Comparison of ENCODE assay signal across 1 cellular context in the genomic region with DNA sequence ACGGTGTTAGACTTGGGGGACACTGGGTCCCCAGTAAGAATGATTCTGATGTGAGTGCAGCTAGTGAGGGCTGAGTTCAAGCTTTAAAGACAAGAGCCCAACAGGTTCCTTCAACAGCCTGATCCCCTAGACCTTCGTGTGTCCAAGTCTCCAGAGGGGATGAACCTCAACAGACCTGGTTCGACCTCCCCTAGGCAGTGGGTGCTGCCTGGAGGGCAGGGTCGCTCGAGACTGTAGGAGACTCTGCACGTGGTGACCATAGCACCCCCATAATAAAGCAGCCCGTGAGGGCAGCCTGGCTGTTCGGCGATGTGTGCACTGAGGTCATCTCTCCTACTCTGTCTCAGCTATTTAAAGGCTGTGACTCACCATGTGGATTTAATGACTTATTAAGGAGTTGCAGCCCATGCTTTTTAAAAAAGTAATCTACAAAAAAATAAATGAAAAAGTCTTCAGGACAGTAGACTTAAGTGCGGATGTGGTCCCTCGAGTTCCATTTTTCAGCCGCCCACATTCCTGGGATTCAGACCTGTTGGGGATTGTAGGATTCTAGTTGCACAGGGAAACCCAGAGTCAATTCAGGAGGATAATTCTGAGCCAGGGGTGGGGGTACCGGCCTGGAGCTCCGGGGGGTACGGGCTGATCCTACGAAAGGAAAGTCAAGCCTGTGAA.
A peak's percentile ranks its signal among the peaks of the same experiment; 100 is the strongest.
TF ChIP-seq lines count a peak whose summit lies in the region.

No MANE protein-coding gene starts in this region.

TF ChIP-seq in HEK293, 187 proteins besides CTCF, POLR2A, EP300 and RAD21 (continued from another document and continues in another):
- TF ChIP-seq, protein P1, sequence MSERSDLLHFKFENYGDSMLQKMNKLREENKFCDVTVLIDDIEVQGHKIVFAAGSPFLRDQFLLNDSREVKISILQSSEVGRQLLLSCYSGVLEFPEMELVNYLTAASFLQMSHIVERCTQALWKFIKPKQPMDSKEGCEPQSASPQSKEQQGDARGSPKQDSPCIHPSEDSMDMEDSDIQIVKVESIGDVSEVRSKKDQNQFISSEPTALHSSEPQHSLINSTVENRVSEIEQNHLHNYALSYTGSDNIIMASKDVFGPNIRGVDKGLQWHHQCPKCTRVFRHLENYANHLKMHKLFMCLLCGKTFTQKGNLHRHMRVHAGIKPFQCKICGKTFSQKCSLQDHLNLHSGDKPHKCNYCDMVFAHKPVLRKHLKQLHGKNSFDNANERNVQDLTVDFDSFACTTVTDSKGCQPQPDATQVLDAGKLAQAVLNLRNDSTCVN (tag by site-specific recombination; optimal IDR thresholded peaks at IDR 0.05) = no peak
- TF ChIP-seq ZBTB10 (tag by site-specific recombination; IDR thresholded peaks at IDR 0.05) (peak; percentile 72; the same call in 1 of the 2 replicates), ZBTB17 (tag by site-specific recombination; IDR thresholded peaks at IDR 0.05) (0 out of 2 replicates have a peak, but pooled peaks have one; percentile 17), ZNF785 (tag by site-specific recombination; IDR thresholded peaks at IDR 0.05) (no peak), ZNF302 (tag by site-specific recombination; IDR thresholded peaks at IDR 0.05; ENCODE audit: low read depth) (no peak), ZNF350 (tag by site-specific recombination; IDR thresholded peaks at IDR 0.05) (no peak), KLF16 (tag by site-specific recombination; IDR thresholded peaks at IDR 0.05) (no peak), ZIC2 (tag by site-specific recombination; IDR thresholded peaks at IDR 0.05) (no peak), ZSCAN30 (tag by site-specific recombination; IDR thresholded peaks at IDR 0.05) (no peak), ZNF335 (tag by site-specific recombination; conservative IDR thresholded peaks at IDR 0.05) (0 out of 2 replicates have a peak, but pooled peaks have one; percentile 27), ZNF23 (tag by site-specific recombination; IDR thresholded peaks at IDR 0.05; ENCODE audit: borderline replicate concordance) (no peak), SP7 (tag by site-specific recombination; IDR thresholded peaks at IDR 0.05) (0 out of 2 replicates have a peak, but pooled peaks have one; percentile 23), ZNF843 (tag by site-specific recombination; IDR thresholded peaks at IDR 0.05) (no peak), ZNF830 (tag by site-specific recombination; IDR thresholded peaks at IDR 0.05; ENCODE audit: low read depth) (no peak), GLIS1 (tag by site-specific recombination; IDR thresholded peaks at IDR 0.05) (peak; percentile 61), GLI4 (tag by site-specific recombination; IDR thresholded peaks at IDR 0.05) (no peak), ZNF121 (tag by site-specific recombination; IDR thresholded peaks at IDR 0.05) (no peak), ZNF548 (tag by site-specific recombination; IDR thresholded peaks at IDR 0.05) (no peak), ZNF501 (tag by site-specific recombination; IDR thresholded peaks at IDR 0.05) (no peak), SCRT2 (tag by site-specific recombination; IDR thresholded peaks at IDR 0.05) (peak; percentile 95), ZNF585B (tag by site-specific recombination; IDR thresholded peaks at IDR 0.05) (no peak), ZNF521 (tag by site-specific recombination; IDR thresholded peaks at IDR 0.05) (no peak), ZNF704 (tag by site-specific recombination; IDR thresholded peaks at IDR 0.05) (no peak), ZNF223 (tag by site-specific recombination; IDR thresholded peaks at IDR 0.05) (no peak), ZNF629 (tag by site-specific recombination; IDR thresholded peaks at IDR 0.05) (peak; percentile 62), ZNF394 (tag by site-specific recombination; IDR thresholded peaks at IDR 0.05; ENCODE audit: borderline replicate concordance) (0 out of 2 replicates have a peak, but pooled peaks have one; percentile 27), ZNF433 (tag by site-specific recombination; IDR thresholded peaks at IDR 0.05; ENCODE audit: low read depth) (no peak), ZNF624 (tag by site-specific recombination; IDR thresholded peaks at IDR 0.05) (no peak), ZBTB8A (tag by site-specific recombination; IDR thresholded peaks at IDR 0.05) (no peak), ZNF792 (tag by site-specific recombination; IDR thresholded peaks at IDR 0.05) (no peak), ZNF621 (tag by site-specific recombination; IDR thresholded peaks at IDR 0.05) (no peak), ZNF366 (tag by site-specific recombination; conservative IDR thresholded peaks at IDR 0.05) (0 out of 2 replicates have a peak, but pooled peaks have one; percentile 19), ZBTB21 (tag by site-specific recombination; IDR thresholded peaks at IDR 0.05) (no peak), ZNF211 (tag by site-specific recombination; IDR thresholded peaks at IDR 0.05; ENCODE audit: low read depth) (no peak), ZNF596 (tag by site-specific recombination; IDR thresholded peaks at IDR 0.05) (no peak), OSR2 (tag by site-specific recombination; IDR thresholded peaks at IDR 0.05) (no peak)
- TF ChIP-seq, protein P2, sequence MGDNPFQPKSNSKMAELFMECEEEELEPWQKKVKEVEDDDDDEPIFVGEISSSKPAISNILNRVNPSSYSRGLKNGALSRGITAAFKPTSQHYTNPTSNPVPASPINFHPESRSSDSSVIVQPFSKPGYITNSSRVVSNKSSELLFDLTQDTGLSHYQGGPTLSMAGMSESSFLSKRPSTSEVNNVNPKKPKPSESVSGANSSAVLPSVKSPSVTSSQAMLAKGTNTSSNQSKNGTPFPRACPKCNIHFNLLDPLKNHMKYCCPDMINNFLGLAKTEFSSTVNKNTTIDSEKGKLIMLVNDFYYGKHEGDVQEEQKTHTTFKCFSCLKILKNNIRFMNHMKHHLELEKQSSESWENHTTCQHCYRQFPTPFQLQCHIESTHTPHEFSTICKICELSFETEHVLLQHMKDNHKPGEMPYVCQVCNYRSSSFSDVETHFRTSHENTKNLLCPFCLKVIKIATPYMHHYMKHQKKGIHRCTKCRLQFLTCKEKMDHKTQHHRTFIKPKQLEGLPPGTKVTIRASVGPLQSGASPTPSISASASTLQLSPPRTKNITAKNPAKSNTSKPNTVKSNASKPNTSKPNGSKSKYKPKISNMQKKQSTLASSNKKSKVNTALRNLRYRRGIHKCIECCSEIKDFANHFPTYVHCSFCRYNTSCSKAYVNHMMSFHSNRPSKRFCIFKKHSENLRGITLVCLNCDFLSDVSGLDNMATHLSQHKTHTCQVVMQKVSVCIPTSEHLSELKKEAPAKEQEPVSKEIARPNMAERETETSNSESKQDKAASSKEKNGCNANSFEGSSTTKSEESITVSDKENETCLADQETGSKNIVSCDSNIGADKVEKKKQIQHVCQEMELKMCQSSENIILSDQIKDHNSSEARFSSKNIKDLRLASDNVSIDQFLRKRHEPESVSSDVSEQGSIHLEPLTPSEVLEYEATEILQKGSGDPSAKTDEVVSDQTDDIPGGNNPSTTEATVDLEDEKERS (tag by site-specific recombination; IDR thresholded peaks at IDR 0.05) = no peak
- TF ChIP-seq, protein P3, sequence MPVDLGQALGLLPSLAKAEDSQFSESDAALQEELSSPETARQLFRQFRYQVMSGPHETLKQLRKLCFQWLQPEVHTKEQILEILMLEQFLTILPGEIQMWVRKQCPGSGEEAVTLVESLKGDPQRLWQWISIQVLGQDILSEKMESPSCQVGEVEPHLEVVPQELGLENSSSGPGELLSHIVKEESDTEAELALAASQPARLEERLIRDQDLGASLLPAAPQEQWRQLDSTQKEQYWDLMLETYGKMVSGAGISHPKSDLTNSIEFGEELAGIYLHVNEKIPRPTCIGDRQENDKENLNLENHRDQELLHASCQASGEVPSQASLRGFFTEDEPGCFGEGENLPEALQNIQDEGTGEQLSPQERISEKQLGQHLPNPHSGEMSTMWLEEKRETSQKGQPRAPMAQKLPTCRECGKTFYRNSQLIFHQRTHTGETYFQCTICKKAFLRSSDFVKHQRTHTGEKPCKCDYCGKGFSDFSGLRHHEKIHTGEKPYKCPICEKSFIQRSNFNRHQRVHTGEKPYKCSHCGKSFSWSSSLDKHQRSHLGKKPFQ (tag by site-specific recombination; IDR thresholded peaks at IDR 0.05) = no peak
- TF ChIP-seq, protein P4, sequence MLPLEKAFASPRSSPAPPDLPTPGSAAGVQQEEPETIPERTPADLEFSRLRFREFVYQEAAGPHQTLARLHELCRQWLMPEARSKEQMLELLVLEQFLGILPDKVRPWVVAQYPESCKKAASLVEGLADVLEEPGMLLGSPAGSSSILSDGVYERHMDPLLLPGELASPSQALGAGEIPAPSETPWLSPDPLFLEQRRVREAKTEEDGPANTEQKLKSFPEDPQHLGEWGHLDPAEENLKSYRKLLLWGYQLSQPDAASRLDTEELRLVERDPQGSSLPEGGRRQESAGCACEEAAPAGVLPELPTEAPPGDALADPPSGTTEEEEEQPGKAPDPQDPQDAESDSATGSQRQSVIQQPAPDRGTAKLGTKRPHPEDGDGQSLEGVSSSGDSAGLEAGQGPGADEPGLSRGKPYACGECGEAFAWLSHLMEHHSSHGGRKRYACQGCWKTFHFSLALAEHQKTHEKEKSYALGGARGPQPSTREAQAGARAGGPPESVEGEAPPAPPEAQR (tag by site-specific recombination; IDR thresholded peaks at IDR 0.05) = no peak
- TF ChIP-seq, protein P5, sequence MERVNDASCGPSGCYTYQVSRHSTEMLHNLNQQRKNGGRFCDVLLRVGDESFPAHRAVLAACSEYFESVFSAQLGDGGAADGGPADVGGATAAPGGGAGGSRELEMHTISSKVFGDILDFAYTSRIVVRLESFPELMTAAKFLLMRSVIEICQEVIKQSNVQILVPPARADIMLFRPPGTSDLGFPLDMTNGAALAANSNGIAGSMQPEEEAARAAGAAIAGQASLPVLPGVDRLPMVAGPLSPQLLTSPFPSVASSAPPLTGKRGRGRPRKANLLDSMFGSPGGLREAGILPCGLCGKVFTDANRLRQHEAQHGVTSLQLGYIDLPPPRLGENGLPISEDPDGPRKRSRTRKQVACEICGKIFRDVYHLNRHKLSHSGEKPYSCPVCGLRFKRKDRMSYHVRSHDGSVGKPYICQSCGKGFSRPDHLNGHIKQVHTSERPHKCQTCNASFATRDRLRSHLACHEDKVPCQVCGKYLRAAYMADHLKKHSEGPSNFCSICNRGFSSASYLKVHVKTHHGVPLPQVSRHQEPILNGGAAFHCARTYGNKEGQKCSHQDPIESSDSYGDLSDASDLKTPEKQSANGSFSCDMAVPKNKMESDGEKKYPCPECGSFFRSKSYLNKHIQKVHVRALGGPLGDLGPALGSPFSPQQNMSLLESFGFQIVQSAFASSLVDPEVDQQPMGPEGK (tag by site-specific recombination; IDR thresholded peaks at IDR 0.05) = peak; percentile 24; the same call in 1 of the 2 replicates
- TF ChIP-seq, protein P6, sequence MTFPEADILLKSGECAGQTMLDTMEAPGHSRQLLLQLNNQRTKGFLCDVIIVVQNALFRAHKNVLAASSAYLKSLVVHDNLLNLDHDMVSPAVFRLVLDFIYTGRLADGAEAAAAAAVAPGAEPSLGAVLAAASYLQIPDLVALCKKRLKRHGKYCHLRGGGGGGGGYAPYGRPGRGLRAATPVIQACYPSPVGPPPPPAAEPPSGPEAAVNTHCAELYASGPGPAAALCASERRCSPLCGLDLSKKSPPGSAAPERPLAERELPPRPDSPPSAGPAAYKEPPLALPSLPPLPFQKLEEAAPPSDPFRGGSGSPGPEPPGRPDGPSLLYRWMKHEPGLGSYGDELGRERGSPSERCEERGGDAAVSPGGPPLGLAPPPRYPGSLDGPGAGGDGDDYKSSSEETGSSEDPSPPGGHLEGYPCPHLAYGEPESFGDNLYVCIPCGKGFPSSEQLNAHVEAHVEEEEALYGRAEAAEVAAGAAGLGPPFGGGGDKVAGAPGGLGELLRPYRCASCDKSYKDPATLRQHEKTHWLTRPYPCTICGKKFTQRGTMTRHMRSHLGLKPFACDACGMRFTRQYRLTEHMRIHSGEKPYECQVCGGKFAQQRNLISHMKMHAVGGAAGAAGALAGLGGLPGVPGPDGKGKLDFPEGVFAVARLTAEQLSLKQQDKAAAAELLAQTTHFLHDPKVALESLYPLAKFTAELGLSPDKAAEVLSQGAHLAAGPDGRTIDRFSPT (tag by site-specific recombination; IDR thresholded peaks at IDR 0.05) = no peak
- TF ChIP-seq, protein P7, sequence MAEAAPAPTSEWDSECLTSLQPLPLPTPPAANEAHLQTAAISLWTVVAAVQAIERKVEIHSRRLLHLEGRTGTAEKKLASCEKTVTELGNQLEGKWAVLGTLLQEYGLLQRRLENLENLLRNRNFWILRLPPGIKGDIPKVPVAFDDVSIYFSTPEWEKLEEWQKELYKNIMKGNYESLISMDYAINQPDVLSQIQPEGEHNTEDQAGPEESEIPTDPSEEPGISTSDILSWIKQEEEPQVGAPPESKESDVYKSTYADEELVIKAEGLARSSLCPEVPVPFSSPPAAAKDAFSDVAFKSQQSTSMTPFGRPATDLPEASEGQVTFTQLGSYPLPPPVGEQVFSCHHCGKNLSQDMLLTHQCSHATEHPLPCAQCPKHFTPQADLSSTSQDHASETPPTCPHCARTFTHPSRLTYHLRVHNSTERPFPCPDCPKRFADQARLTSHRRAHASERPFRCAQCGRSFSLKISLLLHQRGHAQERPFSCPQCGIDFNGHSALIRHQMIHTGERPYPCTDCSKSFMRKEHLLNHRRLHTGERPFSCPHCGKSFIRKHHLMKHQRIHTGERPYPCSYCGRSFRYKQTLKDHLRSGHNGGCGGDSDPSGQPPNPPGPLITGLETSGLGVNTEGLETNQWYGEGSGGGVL (tag by site-specific recombination; IDR thresholded peaks at IDR 0.05) = no peak
